In genomic region chr14:70622111-70622712, GRCh38 we compare ENCODE assay signal across 8 cellular contexts. TPM values are rescaled to one million over a fixed set of nuclear protein-coding genes. Genes with fewer than 3 reads are reported as not detected.
DNase-seq lines count a peak whose midpoint lies in the region; ATAC-seq, FAIRE-seq and TF ChIP-seq lines count a peak whose summit lies in the region.

No MANE protein-coding gene starts in this region.

- TF ChIP-seq EP300 in stomach (IDR thresholded peaks at IDR 0.05): no peak

- DNase-seq in SJCRH30 (peak; percentile 22 to 62), astrocyte of the cerebellum (ENCODE audit: low read depth) (no peak), kidney tubule cell (ENCODE audit: low spot score) (peak; percentile 65), stomach (peak; percentile 66), posterior cingulate gyrus (no peak), sciatic nerve (ENCODE audit: low spot score) (no peak)

- H3K36me3 ChIP-seq in SJCRH30 (no peaks in the 10 kb centered on the region), stomach (no peaks in the 10 kb centered on the region)

- intact Hi-C loops in stomach (cut with DNase I; ENCODE audit: low total_unique reads): no loop called here
- intact Hi-C loops in posterior cingulate gyrus (cut with DNase I): no loop called here
- intact Hi-C loops in sciatic nerve (cut with DNase I): loop anchor here (5.0 kb wide), 1 partner anchor 95 kb away; no protein-coding TSS in a partner anchor

- no peaks in the 10 kb centered on the region for H3K27me3 ChIP-seq in SJCRH30
- H3K27me3 ChIP-seq in stomach: no peaks in the 10 kb centered on the region

- no peak for TF ChIP-seq POLR2A in stomach (IDR thresholded peaks at IDR 0.05)

- TF ChIP-seq CTCF in LNCAP (IDR thresholded peaks at IDR 0.05): peak; percentile 78
- TF ChIP-seq CTCF in astrocyte of the cerebellum (IDR thresholded peaks at IDR 0.05; ENCODE audit: low read depth, low read length, missing control alignments): peak; percentile 94
- TF ChIP-seq CTCF in stomach (IDR thresholded peaks at IDR 0.05): peak in 5 of 7 experiments; percentile 64 to 92 (median 74)

- H3K4me3 ChIP-seq in SJCRH30: no peak overlapping the region
- H3K4me3 ChIP-seq in astrocyte of the cerebellum (ENCODE audit: low read depth, low read length): no peak overlapping the region
- H3K4me3 ChIP-seq in stomach: no peak overlapping the region

- 28 to 40% (median 36%) methylated on average over 3 of the region's 3 CpGs for WGBS in stomach, 5 donors

- peak; percentile 33 for FAIRE-seq in G401.6 (lab: Jason Lieb, UNC)

- in situ Hi-C loops in astrocyte of the cerebellum (cut with HindIII; ENCODE audit: low sequenced_read_pairs): no loop called here

- H3K4me1 ChIP-seq in SJCRH30 (peaks cover 5% of the 10 kb centered on the region; the same call in 1 of the 2 replicates), stomach (no peaks in the 10 kb centered on the region)

- ATAC-seq in sciatic nerve: no peak

- peaks cover 7% of the 10 kb centered on the region; the same call in 1 of the 2 replicates for H3K9me3 ChIP-seq in SJCRH30 (replicated peaks)
- peaks cover 0 to 10% (median 8%) of the 10 kb centered on the region in 4 donors for H3K9me3 ChIP-seq in stomach

- no peak overlapping the region for H3K27ac ChIP-seq in SJCRH30
- no peak overlapping the region for H3K27ac ChIP-seq in stomach

RNA-seq across cellular contexts. Expression of gene TTC9, which starts 19.5 kb away (rescaled TPM):
- total RNA-seq in SJCRH30 (2014; rRNA removed; shearing (Covaris generic)): 6.4 and 6.5 TPM in 2 replicates
- total RNA-seq in stomach (1 to 10 TPM in 3 of 5 donors, not detected in 2; 1.8 to 7.1 (median 3.6) TPM), sciatic nerve (11.1 TPM)
- 1 to 10 TPM; 3.1 to 7.3 (median 5.9) TPM for polyA plus RNA-seq in stomach

RNA-seq across cellular contexts. Expression of gene MED6, which starts 21.8 kb away (rescaled TPM):
- 44.5 and 47.8 TPM in 2 replicates for total RNA-seq in SJCRH30 (2014; rRNA removed; shearing (Covaris generic))
- total RNA-seq in stomach (10 to 100 TPM; 13.3 to 71.0 (median 48.4) TPM), sciatic nerve (44.7 TPM)
- 10 to 100 TPM; 12.6 to 21.8 (median 14.6) TPM for polyA plus RNA-seq in stomach

Comparison
In these comparisons a context has a peak if more than half of its experiments do, and no peak if none do; other contexts are left out.
1. DNase-seq: peak in SJCRH30 (2 of 2), kidney tubule cell (single experiment) and stomach (single experiment); none in astrocyte of the cerebellum (single experiment), posterior cingulate gyrus (0 of 10) and sciatic nerve (single experiment).
2. Peak in every context shown above with its lines, with median percentiles within 50 percentile points of each other: CTCF ChIP-seq.